In genomic region chr21:38821959-38822682, GRCh38 we compare ENCODE assay signal across 13 cellular contexts. TPM values are rescaled to one million over a fixed set of nuclear protein-coding genes. Genes with fewer than 3 reads are reported as not detected.
DNase-seq lines count a peak whose midpoint lies in the region; ATAC-seq and TF ChIP-seq lines count a peak whose summit lies in the region.
"Had no signal": no experiment of that assay in that cellular context is flagged by ENCODE, and none has a peak within 500 bp of the region (broad histone marks: within the 10 kb centered on the region; RNA-seq: fewer than 3 reads in every experiment).

No MANE protein-coding gene starts in this region.

- H3K4me1 ChIP-seq in Peyer's patch, result peaks cover 0 to 72% (median 10%) of the 10 kb centered on the region in 4 donors
- peaks cover 57 to 66% of the 10 kb centered on the region in 2 donors for H3K4me1 ChIP-seq in duodenal mucosa (ENCODE audit: control insufficient read depth in 1 of 2, insufficient read depth in 2 of 2, low read length in 2 of 2)
- peaks cover 3 to 23% of the 10 kb centered on the region in 2 donors for H3K4me1 ChIP-seq in lung (ENCODE audit: control insufficient read depth in 2 of 2, insufficient read depth in 2 of 2, low read length in 2 of 2)
- H3K4me1 ChIP-seq in testis, result peaks cover 7% of the 10 kb centered on the region

- no peak overlapping the region for H3K4me3 ChIP-seq in Peyer's patch
- no peak overlapping the region for H3K4me3 ChIP-seq in duodenal mucosa (ENCODE audit: low read depth in 1 of 2, low read length in 2 of 2)
- H3K4me3 ChIP-seq in lung, result no peak overlapping the region
- H3K4me3 ChIP-seq in testis, result no peak overlapping the region

- in situ Hi-C loops in GM13976 (cut with MboI; ENCODE audit: low sequenced_read_pairs, unreplicated experiment), result no loop called here

- peak overlapping the region; percentile 52 to 83 (median 67) for H3K27ac ChIP-seq in Peyer's patch
- H3K27ac ChIP-seq in duodenal mucosa (ENCODE audit: low read depth, low read length), result peak overlapping the region; percentile 60
- H3K27ac ChIP-seq in lung (ENCODE audit: low read depth in 1 of 2, low read length in 1 of 2), result peak overlapping the region; percentile 47 to 91
- peak overlapping the region; percentile 32 to 60 for H3K27ac ChIP-seq in testis

- intact Hi-C loops in testis (cut with DNase I; ENCODE audit: low total_unique reads), result no loop called here

- DNase-seq in Peyer's patch (no peak), lung (ENCODE audit: low spot score) (no peak), testis (no peak), GM13976 (ENCODE audit: low spot score) (no peak), RPMI8226 (no peak)
- DNase-seq: activated gamma-delta T cell, HFFc6, NCI-H1092, NCI-H82, T-helper 17 cell had no signal

- TF ChIP-seq CTCF in Peyer's patch (IDR thresholded peaks at IDR 0.05), result no peak
- TF ChIP-seq CTCF in lung (IDR thresholded peaks at IDR 0.05; ENCODE audit: control extremely low read depth, extremely low read depth), result no peak
- TF ChIP-seq CTCF in testis (IDR thresholded peaks at IDR 0.05), result no peak
- TF ChIP-seq CTCF in GM13976 (IDR thresholded peaks at IDR 0.05; ENCODE audit: borderline replicate concordance, control extremely low read depth, extremely low read depth, insufficient read depth, missing control alignments), result no peak

- ATAC-seq in lung (ENCODE audit: insufficient read depth, low FRiP score), result peak; percentile 39
- no peak for ATAC-seq in GM21447 (IDR thresholded peaks at IDR 0.05; ENCODE audit: unreplicated experiment)
- ATAC-seq: stimulated activated memory B cell treated with anti-CD40 and anti-IgM and Interleukin-4, amounts not matched to agents 10 μg/mL and 1 μg/mL and 100 μg/mL, for 72 hours; T-helper 17 cell had no signal

- H3K27me3 ChIP-seq in Peyer's patch (no peaks in the 10 kb centered on the region), duodenal mucosa (ENCODE audit: control insufficient read depth in 1 of 2, insufficient read depth in 2 of 2, low read length in 2 of 2) (no peaks in the 10 kb centered on the region), lung (ENCODE audit: control insufficient read depth, insufficient read depth) (no peaks in the 10 kb centered on the region), testis (no peaks in the 10 kb centered on the region)

- no peaks in the 10 kb centered on the region for H3K9me3 ChIP-seq in Peyer's patch
- H3K9me3 ChIP-seq in duodenal mucosa (ENCODE audit: control insufficient read depth in 1 of 2, low read length in 2 of 2), result peaks cover 0 to 2% of the 10 kb centered on the region in 2 donors
- H3K9me3 ChIP-seq in lung (ENCODE audit: control insufficient read depth in 2 of 2, insufficient read depth in 1 of 2, low read length in 1 of 2), result peaks cover 2 to 4% of the 10 kb centered on the region in 2 donors
- H3K9me3 ChIP-seq in testis, result no peaks in the 10 kb centered on the region

- WGBS in lung, 2 donors, result 65 to 80% methylated on average over 9 of the region's 9 CpGs
- 83 to 87% methylated on average over 9 of the region's 9 CpGs for WGBS in testis, 2 donors

- no peak for TF ChIP-seq POLR2A in Peyer's patch (IDR thresholded peaks at IDR 0.05)
- TF ChIP-seq POLR2A in testis (IDR thresholded peaks at IDR 0.05), result no peak

- H3K9ac ChIP-seq in duodenal mucosa (ENCODE audit: low read depth in 1 of 2, low read length in 2 of 2), result no peak overlapping the region

- peaks cover 0 to 71% (median 8%) of the 10 kb centered on the region in 3 donors for H3K36me3 ChIP-seq in Peyer's patch
- H3K36me3 ChIP-seq in duodenal mucosa (ENCODE audit: control insufficient read depth in 1 of 2, insufficient read depth in 2 of 2, low read length in 2 of 2), result peaks cover 63 to 78% of the 10 kb centered on the region in 2 donors
- H3K36me3 ChIP-seq in lung (ENCODE audit: control insufficient read depth in 2 of 2, insufficient read depth in 2 of 2, low read length in 2 of 2), result peaks cover 51 to 52% of the 10 kb centered on the region in 2 donors
- no peaks in the 10 kb centered on the region for H3K36me3 ChIP-seq in testis (ENCODE audit: low read depth, missing control alignments)

RNA-seq across cellular contexts. Expression of gene ETS2, which starts 16.4 kb away (rescaled TPM):
- total RNA-seq in Peyer's patch, result 100 to 1,000 TPM; 127 to 186 (median 147) TPM
- total RNA-seq in lung, result 100 to 1,000 TPM; 149 to 186 TPM
- 100 to 1,000 TPM in 1 of 2 donors, 10 to 100 TPM in 1; 64.7 to 167 TPM for polyA plus RNA-seq in lung
- 10 to 100 TPM; 13.3 to 19.8 TPM for total RNA-seq in testis
- polyA plus RNA-seq in testis (ENCODE audit: insufficient read depth, low read depth, low replicate concordance), result 16.2 TPM

Comparison
In these comparisons a context has a peak if more than half of its experiments do, and no peak if none do; other contexts are left out.
1. RNA of gene ETS2, which starts 16.4 kb away (total RNA-seq): 149 to 186 TPM in lung and 127 to 186 TPM in Peyer's patch; 13.3 to 19.8 TPM in testis; every median in the first group is over 4 times any median in the second.
2. Peak in every context shown above with its lines, with median percentiles within 50 percentile points of each other: H3K27ac ChIP-seq.